In genomic region chr17:7515912-7516610, GRCh38 we compare ENCODE assay signal across 1 cellular context.
TF ChIP-seq lines count a peak whose summit lies in the region.

No MANE protein-coding gene starts in this region.

TF ChIP-seq in HepG2, 621 proteins besides CTCF, POLR2A, EP300 and RAD21:
- TF ChIP-seq CEBPB (IDR thresholded peaks at IDR 0.05; ENCODE audit: borderline replicate concordance, low read depth, low read length) = peak; percentile 59
- TF ChIP-seq HNF4A (CRISPR knock-in tag; IDR thresholded peaks at IDR 0.05) = peak; percentile 29; the same call in 1 of the 2 replicates
- peak; percentile 49; the same call in 1 of the 2 replicates for TF ChIP-seq HNF4G (IDR thresholded peaks at IDR 0.05; ENCODE audit: borderline replicate concordance, low read depth, low read length)
- no peak for TF ChIP-seq HNF4G (CRISPR knock-in tag; IDR thresholded peaks at IDR 0.05; ENCODE audit: borderline replicate concordance, low read depth)
- TF ChIP-seq, protein P1, sequence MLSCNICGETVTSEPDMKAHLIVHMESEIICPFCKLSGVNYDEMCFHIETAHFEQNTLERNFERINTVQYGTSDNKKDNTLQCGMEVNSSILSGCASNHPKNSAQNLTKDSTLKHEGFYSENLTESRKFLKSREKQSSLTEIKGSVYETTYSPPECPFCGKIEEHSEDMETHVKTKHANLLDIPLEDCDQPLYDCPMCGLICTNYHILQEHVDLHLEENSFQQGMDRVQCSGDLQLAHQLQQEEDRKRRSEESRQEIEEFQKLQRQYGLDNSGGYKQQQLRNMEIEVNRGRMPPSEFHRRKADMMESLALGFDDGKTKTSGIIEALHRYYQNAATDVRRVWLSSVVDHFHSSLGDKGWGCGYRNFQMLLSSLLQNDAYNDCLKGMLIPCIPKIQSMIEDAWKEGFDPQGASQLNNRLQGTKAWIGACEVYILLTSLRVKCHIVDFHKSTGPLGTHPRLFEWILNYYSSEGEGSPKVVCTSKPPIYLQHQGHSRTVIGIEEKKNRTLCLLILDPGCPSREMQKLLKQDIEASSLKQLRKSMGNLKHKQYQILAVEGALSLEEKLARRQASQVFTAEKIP (CRISPR knock-in tag; IDR thresholded peaks at IDR 0.05; ENCODE audit: borderline replicate concordance) = no peak
TF ChIP-seq in HepG2: peak in this region for 3.
